ENCODE assay signal across 10 cellular contexts in genomic region chr13:110737555-110737954, GRCh38.
"Had no signal": no experiment of that assay in that cellular context is flagged by ENCODE, and none has a peak within 500 bp of the region (broad histone marks: within the 10 kb centered on the region; RNA-seq: fewer than 3 reads in every experiment).

No MANE protein-coding gene starts in this region.

- H3K27ac ChIP-seq: GM23248 had no signal

- H3K4me1 Mint-ChIP-seq: GM23338, H9 had no signal

- H2AFZ ChIP-seq: GM23248, GM23338 had no signal

- H3K4me1 ChIP-seq: HAP-1 had no signal

- H3K27ac Mint-ChIP-seq: GM23338, H9, HFFc6 had no signal

- H3K4me3 ChIP-seq: GM23248, GM23338, HAP-1 had no signal

- DNase-seq: GM23248, GOT3, H7, H9, HCEC 1CT, HFFc6 had no signal

- H3K36me3 ChIP-seq: HAP-1 had no signal

- FAIRE-seq: H1 had no signal

- H3K4me2 ChIP-seq: GM23338 had no signal

- ATAC-seq: GM23338, HCT116 had no signal

- H3K4me3 Mint-ChIP-seq: GM23338, H9, HFFc6 had no signal

- H3K9me3 ChIP-seq: HAP-1 had no signal
